1 cellular context compared by ENCODE assay signal in genomic region chr21:39313457-39314154, GRCh38.
A peak's percentile ranks its signal among the peaks of the same experiment; 100 is the strongest.
TF ChIP-seq lines count a peak whose summit lies in the region.

Gene BRWD1 (minus strand): TSS chr21:39313632. CDS start chr21:39313491, 141 bp downstream.

TF ChIP-seq in HepG2, 621 proteins besides CTCF, POLR2A, EP300 and RAD21 (continued from another document and continues in another):
- TF ChIP-seq ZNF879 (CRISPR knock-in tag; IDR thresholded peaks at IDR 0.05) (peak; percentile 90; the same call in 1 of the 2 replicates), ZSCAN22 (CRISPR knock-in tag; IDR thresholded peaks at IDR 0.05) (peak; percentile 69), MAFF (IDR thresholded peaks at IDR 0.05; ENCODE audit: low read depth, low read length) (no peak), DBP (CRISPR knock-in tag; IDR thresholded peaks at IDR 0.05; ENCODE audit: not compliant biosample characterization) (no peak), EHMT2 (IDR thresholded peaks at IDR 0.05; ENCODE audit: borderline replicate concordance, low read depth, low read length) (no peak), ZNF24 (IDR thresholded peaks at IDR 0.05) (0 out of 2 replicates have a peak, but pooled peaks have one; percentile 63), CCDC6 (CRISPR knock-in tag; IDR thresholded peaks at IDR 0.05) (peak; percentile 76), KAT8 (CRISPR knock-in tag; IDR thresholded peaks at IDR 0.05) (peak; percentile 57), ZNF468 (CRISPR knock-in tag; IDR thresholded peaks at IDR 0.05) (peak; percentile 96), ZNF331 (CRISPR knock-in tag; IDR thresholded peaks at IDR 0.05) (peak; percentile 42; the same call in 1 of the 2 replicates), GMEB2 (CRISPR knock-in tag; IDR thresholded peaks at IDR 0.05; ENCODE audit: low read depth) (peak; percentile 48; the same call in 1 of the 2 replicates), ATF4 (CRISPR knock-in tag; IDR thresholded peaks at IDR 0.05) (peak in 1 of 2 experiments; percentile 62; a peak in 2 of 4 replicates), ZBTB38 (CRISPR knock-in tag; IDR thresholded peaks at IDR 0.05) (peak; percentile 47; the same call in 1 of the 2 replicates), ZNF724P (CRISPR knock-in tag; IDR thresholded peaks at IDR 0.05; ENCODE audit: borderline replicate concordance) (peak; percentile 69; the same call in 1 of the 2 replicates), JUNB (CRISPR knock-in tag; IDR thresholded peaks at IDR 0.05; ENCODE audit: borderline replicate concordance) (0 out of 2 replicates have a peak, but pooled peaks have one; percentile 38), HMGXB4 (CRISPR knock-in tag; IDR thresholded peaks at IDR 0.05; ENCODE audit: borderline replicate concordance in 1 of 2, low read depth in 1 of 2) (peak; percentile 77 to 83; a peak in 3 of 4 replicates), XRCC5 (optimal IDR thresholded peaks at IDR 0.05; ENCODE audit: low read length) (peak; percentile 97), ZNF773 (CRISPR knock-in tag; IDR thresholded peaks at IDR 0.05; ENCODE audit: borderline replicate concordance) (0 out of 2 replicates have a peak, but pooled peaks have one; percentile 60), ZFP91 (CRISPR knock-in tag; IDR thresholded peaks at IDR 0.05; ENCODE audit: borderline replicate concordance) (peak; percentile 83), ZNF18 (CRISPR knock-in tag; IDR thresholded peaks at IDR 0.05; ENCODE audit: insufficient replicate concordance) (peak; percentile 47), YEATS2 (CRISPR knock-in tag; IDR thresholded peaks at IDR 0.05; ENCODE audit: borderline replicate concordance) (peak; percentile 72; the same call in 1 of the 2 replicates), RXRB (CRISPR knock-in tag; IDR thresholded peaks at IDR 0.05; ENCODE audit: borderline replicate concordance) (peak; percentile 52), KDM5A (IDR thresholded peaks at IDR 0.05; ENCODE audit: borderline replicate concordance, low read length) (peak; percentile 59; the same call in 1 of the 2 replicates), TERF1 (CRISPR knock-in tag; IDR thresholded peaks at IDR 0.05) (peak; percentile 87), ISL2 (CRISPR knock-in tag; IDR thresholded peaks at IDR 0.05) (peak; percentile 27; the same call in 1 of the 2 replicates), STAG1 (CRISPR knock-in tag; IDR thresholded peaks at IDR 0.05) (peak; percentile 38), ZNF12 (CRISPR knock-in tag; IDR thresholded peaks at IDR 0.05) (no peak), MYC (CRISPR knock-in tag; IDR thresholded peaks at IDR 0.05; ENCODE audit: borderline replicate concordance) (peak; percentile 97), ZNF136 (CRISPR knock-in tag; IDR thresholded peaks at IDR 0.05; ENCODE audit: low read depth) (no peak), ZSCAN12 (CRISPR knock-in tag; IDR thresholded peaks at IDR 0.05) (peak; percentile 76), ARNTL (CRISPR knock-in tag; IDR thresholded peaks at IDR 0.05) (no peak), MATR3 (CRISPR knock-in tag; IDR thresholded peaks at IDR 0.05) (no peak), NCOA1 (CRISPR knock-in tag; IDR thresholded peaks at IDR 0.05) (peak; percentile 71; the same call in 1 of the 2 replicates), ELF3 (CRISPR knock-in tag; IDR thresholded peaks at IDR 0.05) (peak; percentile 35; the same call in 1 of the 2 replicates), SALL2 (CRISPR knock-in tag; IDR thresholded peaks at IDR 0.05) (peak; percentile 67; the same call in 1 of the 2 replicates), ZNF235 (CRISPR knock-in tag; IDR thresholded peaks at IDR 0.05; ENCODE audit: borderline replicate concordance) (peak; percentile 69; the same call in 1 of the 2 replicates), PLRG1 (conservative IDR thresholded peaks at IDR 0.05) (no peak), IRX3 (CRISPR knock-in tag; IDR thresholded peaks at IDR 0.05; ENCODE audit: borderline replicate concordance, low read depth) (peak; percentile 91), MYPOP (CRISPR knock-in tag; IDR thresholded peaks at IDR 0.05) (peak; percentile 95), TEAD3 (CRISPR knock-in tag; optimal IDR thresholded peaks at IDR 0.05; ENCODE audit: borderline replicate concordance) (peak; percentile 68), GLI4 (CRISPR knock-in tag; IDR thresholded peaks at IDR 0.05; ENCODE audit: borderline replicate concordance) (peak; percentile 55; the same call in 1 of the 2 replicates), IRF2 (CRISPR knock-in tag; IDR thresholded peaks at IDR 0.05) (peak; percentile 39; the same call in 1 of the 2 replicates), AGO2 (optimal IDR thresholded peaks at IDR 0.05; ENCODE audit: low read depth, low read length) (peak; percentile 0), ZNF431 (CRISPR knock-in tag; IDR thresholded peaks at IDR 0.05; ENCODE audit: borderline replicate concordance, low read depth) (no peak; the same call in 1 of the 2 replicates), SNAPC5 (CRISPR knock-in tag; IDR thresholded peaks at IDR 0.05; ENCODE audit: borderline replicate concordance) (peak; percentile 89; the same call in 1 of the 2 replicates), ADNP (CRISPR knock-in tag; IDR thresholded peaks at IDR 0.05) (no peak), HNF4A (CRISPR knock-in tag; IDR thresholded peaks at IDR 0.05) (no peak; the same call in 1 of the 2 replicates), ZNF761 (CRISPR knock-in tag; conservative IDR thresholded peaks at IDR 0.05) (0 out of 2 replicates have a peak, but pooled peaks have one; percentile 51), ASH2L (IDR thresholded peaks at IDR 0.05; ENCODE audit: insufficient read length, low read depth, low read length) (peak; percentile 94), TFAP4 (IDR thresholded peaks at IDR 0.05; ENCODE audit: borderline replicate concordance, low read depth) (peak; percentile 45; the same call in 1 of the 2 replicates), ZNF841 (CRISPR knock-in tag; IDR thresholded peaks at IDR 0.05; ENCODE audit: borderline replicate concordance) (0 out of 2 replicates have a peak, but pooled peaks have one; percentile 76), IKZF4 (CRISPR knock-in tag; IDR thresholded peaks at IDR 0.05; ENCODE audit: borderline replicate concordance, low read depth, not compliant biosample characterization) (peak; percentile 75), ZNF3 (CRISPR knock-in tag; IDR thresholded peaks at IDR 0.05) (no peak), KLF9 (CRISPR knock-in tag; IDR thresholded peaks at IDR 0.05; ENCODE audit: low read depth) (no peak)
